8 cellular contexts compared by ENCODE assay signal in genomic region chr13:32019612-32020233, GRCh38. TPM values are rescaled to one million over a fixed set of nuclear protein-coding genes. Genes with fewer than 3 reads are reported as not detected.
A peak's percentile ranks its signal among the peaks of the same experiment; 100 is the strongest.
DNase-seq lines count a peak whose midpoint lies in the region; ATAC-seq, FAIRE-seq and TF ChIP-seq lines count a peak whose summit lies in the region.

No MANE protein-coding gene starts in this region.

- no peak overlapping the region for H3K23ac ChIP-seq in mesendoderm (ENCODE audit: low read length)

- FAIRE-seq in endometrium (lab: Jason Lieb, UNC): peak; percentile 45

- WGBS in mesendoderm (ENCODE audit: extremely low coverage, insufficient coverage, low lambda C conversion rate): no CpG with 5 or more reads among the region's 6 CpGs

- H3K9me2 ChIP-seq in DOHH2 (replicated peaks; ENCODE audit: control insufficient read depth, low read length): no peaks in the 10 kb centered on the region

- H2AK5ac ChIP-seq in mesendoderm (ENCODE audit: low read length): no peak overlapping the region

- no peaks in the 10 kb centered on the region for H3K9me3 ChIP-seq in DOHH2 (ENCODE audit: control insufficient read depth, insufficient read depth, low read length)

- no peak overlapping the region for H4K8ac ChIP-seq in mesendoderm (ENCODE audit: low read depth, low read length)

- TF ChIP-seq CTCF in DOHH2 (IDR thresholded peaks at IDR 0.05; ENCODE audit: low read depth, low read length, poor library complexity, severe bottlenecking): peak; percentile 91

- H4K5ac ChIP-seq in mesendoderm (ENCODE audit: low read length): no peak overlapping the region

- 0 out of 2 replicates have a peak, but pooled peaks cover 2% of the 10 kb centered on the region for H3F3A ChIP-seq in DOHH2 (ENCODE audit: control insufficient read depth, insufficient read depth)

- no peak overlapping the region for H3K4ac ChIP-seq in mesendoderm (ENCODE audit: low read depth, low read length)

- H3K4me1 ChIP-seq in DOHH2 (ENCODE audit: control insufficient read depth, low read length) (peaks cover 8% of the 10 kb centered on the region), mesendoderm (ENCODE audit: control insufficient read depth, low read depth, low read length) (no peaks in the 10 kb centered on the region)

- H3K79me2 ChIP-seq in DOHH2 (ENCODE audit: control insufficient read depth, low read length) (no peaks in the 10 kb centered on the region), mesendoderm (ENCODE audit: control insufficient read depth, insufficient read depth, low read length) (no peaks in the 10 kb centered on the region)

- H2BK120ac ChIP-seq in mesendoderm (ENCODE audit: low read depth, low read length): no peak overlapping the region

- no peak overlapping the region for H3K56ac ChIP-seq in mesendoderm (ENCODE audit: low read length)

- no peaks in the 10 kb centered on the region for H3K27me3 ChIP-seq in DOHH2 (ENCODE audit: control insufficient read depth, low read length)
- H3K27me3 ChIP-seq in mesendoderm (ENCODE audit: insufficient read depth, low read length, poor library complexity): no peaks in the 10 kb centered on the region

- H3K18ac ChIP-seq in mesendoderm (ENCODE audit: low read length): no peak overlapping the region

- DNase-seq in HuH-7.5 (ENCODE audit: low spot score) (peak; percentile 32), SHP77 treated with DMSO at 0.1 percent for 48 hours (lab: John Stamatoyannopoulos, UW) (peak; percentile 51), mesendoderm (peak; percentile 82)

- ATAC-seq in GM18909 (IDR thresholded peaks at IDR 0.05; ENCODE audit: poor library complexity, unreplicated experiment) (peak; percentile 72), HG03280 (IDR thresholded peaks at IDR 0.05; ENCODE audit: unreplicated experiment) (no peak)
- ATAC-seq in activated CD4-positive, CD25-positive, alpha-beta regulatory T cell treated with anti-CD3 and anti-CD28 coated beads, Interleukin-2, amount 50 U/mL, for 24 hours: no peak

- no peaks in the 10 kb centered on the region for H4K20me1 ChIP-seq in DOHH2 (ENCODE audit: control insufficient read depth, insufficient read depth, low read depth, low read length)

- H2BK15ac ChIP-seq in mesendoderm (replicated peaks; ENCODE audit: low read depth): no peak overlapping the region

- H3K79me1 ChIP-seq in mesendoderm (ENCODE audit: low read length): no peaks in the 10 kb centered on the region

- H3K9ac ChIP-seq in mesendoderm (ENCODE audit: low read length): no peak overlapping the region

- H2BK5ac ChIP-seq in mesendoderm (ENCODE audit: low read length): no peak overlapping the region

- H3K36me3 ChIP-seq in DOHH2 (ENCODE audit: control insufficient read depth, low read length) (no peaks in the 10 kb centered on the region), mesendoderm (ENCODE audit: control insufficient read depth, insufficient read depth, low read length) (no peaks in the 10 kb centered on the region)

- H3K27ac ChIP-seq in DOHH2 (ENCODE audit: low read depth, low read length) (no peak overlapping the region), mesendoderm (ENCODE audit: low read depth, low read length) (no peak overlapping the region)

- no peak overlapping the region for H3K4me2 ChIP-seq in DOHH2 (ENCODE audit: low read length)
- H3K4me2 ChIP-seq in mesendoderm (ENCODE audit: low read length): no peak overlapping the region

- H3K4me3 ChIP-seq in DOHH2 (ENCODE audit: low read length) (no peak overlapping the region), mesendoderm (ENCODE audit: low read length) (no peak overlapping the region)

RNA-seq across cellular contexts. Expression of gene FRY, which starts 11.9 kb away (rescaled TPM):
- 0.73 TPM for polyA plus RNA-seq in mesendoderm (2013, experiment 1 of 2)
- 0.57 TPM for polyA plus RNA-seq in mesendoderm (2013, experiment 2 of 2)

Comparison
In these comparisons a context has a peak if more than half of its experiments do, and no peak if none do; other contexts are left out.
1. DNase-seq: peak in every context shown above with its lines; median percentile 82 in mesendoderm; 51 in SHP77 treated with DMSO at 0.1 percent for 48 hours; 32 in HuH-7.5.